Comparison of ENCODE assay signal across 1 cellular context in genomic region chr10:69270990-69271389, GRCh38.
TF ChIP-seq lines count a peak whose summit lies in the region.

No MANE protein-coding gene starts in this region.

TF ChIP-seq in endothelial cell of umbilical vein, 7 proteins besides CTCF, POLR2A, EP300 and RAD21 (continued from another document):
- TF ChIP-seq MAX (IDR thresholded peaks at IDR 0.05; ENCODE audit: insufficient read depth, insufficient read length) = no peak
- peak; percentile 14 for TF ChIP-seq JUN (IDR thresholded peaks at IDR 0.05; ENCODE audit: borderline replicate concordance, insufficient read depth, insufficient read length, low read depth)
- TF ChIP-seq POLR2AphosphoS5 (IDR thresholded peaks at IDR 0.05; ENCODE audit: insufficient read depth, low read depth, low read length) = peak; percentile 21
- TF ChIP-seq MYC (IDR thresholded peaks at IDR 0.05; ENCODE audit: low read depth, low read length) = no peak
- no peak for TF ChIP-seq EZH2 (IDR thresholded peaks at IDR 0.05; ENCODE audit: borderline replicate concordance, low read depth, low read length, severe bottlenecking)
